ENCODE assay signal across 11 cellular contexts in genomic region chr3:187291001-187291511, GRCh38. TPM values are rescaled to one million over a fixed set of nuclear protein-coding genes. Genes with fewer than 3 reads are reported as not detected.
DNase-seq lines count a peak whose midpoint lies in the region; ATAC-seq and TF ChIP-seq lines count a peak whose summit lies in the region.
"Had no signal": no experiment of that assay in that cellular context is flagged by ENCODE, and none has a peak within 500 bp of the region (broad histone marks: within the 10 kb centered on the region; RNA-seq: fewer than 3 reads in every experiment).

No MANE protein-coding gene starts in this region.

- peak overlapping the region; percentile 15 for H3K9ac ChIP-seq in HUES6 (ENCODE audit: low read length)
- peak overlapping the region in 1 of 2 donors; percentile 62 for H3K9ac ChIP-seq in stomach smooth muscle (ENCODE audit: low read length in 2 of 2)

- H3K4me3 ChIP-seq in HUES6 (ENCODE audit: low read depth, low read length) (peak overlapping the region; percentile 62), left lung (no peak overlapping the region), stomach smooth muscle (ENCODE audit: low read length in 2 of 2) (peak overlapping the region; percentile 59 to 67)
- H3K4me3 ChIP-seq: K562 had no signal

- H3K36me3 ChIP-seq in HUES6 (ENCODE audit: control insufficient read depth, insufficient read depth, low read length) (no peaks in the 10 kb centered on the region), left lung (no peaks in the 10 kb centered on the region), stomach smooth muscle (ENCODE audit: control insufficient read depth in 2 of 2, insufficient read depth in 2 of 2, low read length in 2 of 2) (no peaks in the 10 kb centered on the region)

- TF ChIP-seq CTCF in left lung (IDR thresholded peaks at IDR 0.05): no peak

- H3K9me3 ChIP-seq in HUES6 (ENCODE audit: control insufficient read depth, insufficient read depth, low read depth, low read length) (no peaks in the 10 kb centered on the region), left lung (no peaks in the 10 kb centered on the region), stomach smooth muscle (ENCODE audit: control insufficient read depth in 2 of 2, low read length in 2 of 2) (no peaks in the 10 kb centered on the region)

- DNase-seq in ecto neural progenitor cell (ENCODE audit: low spot score): peak; percentile 48
- no peak for DNase-seq in left lung
- no peak for DNase-seq in NCI-H146 (lab: John Stamatoyannopoulos, UW)
- no peak for DNase-seq in DMS79 (lab: John Stamatoyannopoulos, UW)
- no peak for DNase-seq in NCI-H1417 (lab: John Stamatoyannopoulos, UW)
- DNase-seq: activated gamma-delta T cell had no signal

- H3K27ac ChIP-seq in HUES6 (ENCODE audit: low read depth, low read length) (no peak overlapping the region), left lung (no peak overlapping the region), stomach smooth muscle (ENCODE audit: low read length) (no peak overlapping the region)

- peak; percentile 30 for ATAC-seq in left lung
- no peak for ATAC-seq in GM18868 (IDR thresholded peaks at IDR 0.05; ENCODE audit: unreplicated experiment)
- ATAC-seq: K562 had no signal

- intact Hi-C loops in left lung (cut with DNase I): no loop called here

- peaks cover 32% of the 10 kb centered on the region for H3K4me1 ChIP-seq in HUES6 (ENCODE audit: control insufficient read depth, insufficient read depth, low read length)
- H3K4me1 ChIP-seq in left lung: peaks cover 10% of the 10 kb centered on the region in 2 donors
- peaks cover 18% of the 10 kb centered on the region for H3K4me1 ChIP-seq in stomach smooth muscle (ENCODE audit: control insufficient read depth, insufficient read depth, low read length)

- peaks cover 12% of the 10 kb centered on the region; the same call in 1 of the 2 replicates for H3K27me3 ChIP-seq in HUES6 (ENCODE audit: control insufficient read depth, insufficient read depth, low read length)
- no peaks in the 10 kb centered on the region for H3K27me3 ChIP-seq in left lung
- H3K27me3 ChIP-seq in stomach smooth muscle (ENCODE audit: control insufficient read depth in 1 of 2, insufficient read depth in 2 of 2, low read length in 2 of 2): no peaks in the 10 kb centered on the region

RNA-seq across cellular contexts. Expression of gene MASP1, which starts 0.5 kb away (rescaled TPM):
- 1 to 10 TPM in 1 of 2 donors, under 1 TPM in 1; 0.42 to 4.5 TPM for total RNA-seq in left lung
- total RNA-seq: SK-MEL-5 had no signal

Comparison
In these comparisons a context has a peak if more than half of its experiments do, and no peak if none do; other contexts are left out.
1. H3K4me3 ChIP-seq: peak in HUES6 (single experiment) and stomach smooth muscle (2 of 2); none in left lung (0 of 2).